Comparison of ENCODE assay signal across 12 cellular contexts in genomic region chr10:3465406-3465891, GRCh38.
DNase-seq lines count a peak whose midpoint lies in the region; ATAC-seq and TF ChIP-seq lines count a peak whose summit lies in the region.
"Had no signal": no experiment of that assay in that cellular context is flagged by ENCODE, and none has a peak within 500 bp of the region (broad histone marks: within the 10 kb centered on the region; RNA-seq: fewer than 3 reads in every experiment).

No MANE protein-coding gene starts in this region.

- H3K27me3 ChIP-seq in duodenal mucosa (ENCODE audit: control insufficient read depth in 1 of 2, insufficient read depth in 2 of 2, low read length in 2 of 2) (no peaks in the 10 kb centered on the region), tibial nerve (no peaks in the 10 kb centered on the region), dorsolateral prefrontal cortex (no peaks in the 10 kb centered on the region)
- H3K27me3 ChIP-seq: testis had no signal

- H3K4me1 ChIP-seq in duodenal mucosa (ENCODE audit: control insufficient read depth in 1 of 2, insufficient read depth in 2 of 2, low read length in 2 of 2): peaks cover 11 to 16% of the 10 kb centered on the region in 2 donors
- peaks cover 3 to 57% (median 33%) of the 10 kb centered on the region in 4 donors for H3K4me1 ChIP-seq in tibial nerve

- peak; percentile 8 for DNase-seq in SKM-1 treated with dmso at 0.1 percent for 144 hours (lab: John Stamatoyannopoulos, UW; ENCODE audit: unreplicated experiment)
- DNase-seq in SKM-1 (lab: John Stamatoyannopoulos, UW; ENCODE audit: unreplicated experiment): no peak
- no peak for DNase-seq in mesothelial cell of epicardium (ENCODE audit: low spot score in 2 of 2, unreplicated experiment in 2 of 2)
- DNase-seq in tibial nerve (ENCODE audit: low spot score in 2 of 2): no peak
- no peak for DNase-seq in dorsolateral prefrontal cortex
- no peak for DNase-seq in DMS 273 treated with DMSO at 0.1 percent for 48 hours (lab: John Stamatoyannopoulos, UW)
- DNase-seq: activated CD4-positive, alpha-beta T cell treated with anti-CD3 and anti-CD28 coated beads, Interleukin-2, amount 50 U/mL, for 1 hour; erythroblast; NCI-H187; testis had no signal

- intact Hi-C loops in dorsolateral prefrontal cortex (cut with DNase I): loop anchor here in 1 of 2 donors (5.0 to 10.0 kb wide), 2 partner anchors 42 to 61 kb away; no protein-coding TSS in a partner anchor

- H3K36me3 Mint-ChIP-seq in mesothelial cell of epicardium: no peaks in the 10 kb centered on the region

- H3K27ac ChIP-seq in duodenal mucosa (ENCODE audit: low read depth, low read length) (peak overlapping the region; percentile 12), tibial nerve (peak overlapping the region in 3 of 4 donors; percentile 16 to 98 (median 95)), dorsolateral prefrontal cortex (peak overlapping the region in 26 of 59 donors; percentile 13 to 78 (median 42))

- H3K9me3 ChIP-seq in duodenal mucosa (ENCODE audit: control insufficient read depth in 1 of 2, low read length in 2 of 2) (no peaks in the 10 kb centered on the region), tibial nerve (no peaks in the 10 kb centered on the region)
- H3K9me3 ChIP-seq: testis had no signal

- no peak for TF ChIP-seq POLR2A in tibial nerve (IDR thresholded peaks at IDR 0.05)

- TF ChIP-seq EP300 in tibial nerve (IDR thresholded peaks at IDR 0.05): no peak

- peak overlapping the region; percentile 56 for H3K27ac Mint-ChIP-seq in mesothelial cell of epicardium

- WGBS in tibial nerve, 2 donors: 57 to 61% methylated on average over 11 of the region's 11 CpGs

- H3K9ac ChIP-seq in duodenal mucosa (ENCODE audit: low read depth in 1 of 2, low read length in 2 of 2): peak overlapping the region in 1 of 2 donors; percentile 0

- no peaks in the 10 kb centered on the region for H3K27me3 Mint-ChIP-seq in mesothelial cell of epicardium (ENCODE audit: low read depth)

- H3K9me3 Mint-ChIP-seq in mesothelial cell of epicardium: no peaks in the 10 kb centered on the region

- no peaks in the 10 kb centered on the region for H3K36me3 ChIP-seq in duodenal mucosa (ENCODE audit: control insufficient read depth in 1 of 2, insufficient read depth in 2 of 2, low read length in 2 of 2)
- no peaks in the 10 kb centered on the region for H3K36me3 ChIP-seq in tibial nerve

- TF ChIP-seq CTCF in mesothelial cell of epicardium (IDR thresholded peaks at IDR 0.05; ENCODE audit: unreplicated experiment) (no peak), tibial nerve (IDR thresholded peaks at IDR 0.05) (no peak), dorsolateral prefrontal cortex (IDR thresholded peaks at IDR 0.05 in 54 of 56, conservative IDR thresholded peaks at IDR 0.05 in 2 of 56; ENCODE audit: low read depth in 1 of 56, partially characterized antibody in 56 of 56) (no peak)

- H3K4me3 ChIP-seq in duodenal mucosa (ENCODE audit: low read depth in 1 of 2, low read length in 2 of 2) (no peak overlapping the region), tibial nerve (no peak overlapping the region), dorsolateral prefrontal cortex (no peak overlapping the region)
- H3K4me3 ChIP-seq: testis had no signal

- ATAC-seq in HG03378 (IDR thresholded peaks at IDR 0.05; ENCODE audit: unreplicated experiment): no peak

- H3K4me3 Mint-ChIP-seq in mesothelial cell of epicardium: no peak overlapping the region

- H3K4me1 Mint-ChIP-seq in mesothelial cell of epicardium: peaks cover 44% of the 10 kb centered on the region
